8 cellular contexts compared by ENCODE assay signal in the genomic region with DNA sequence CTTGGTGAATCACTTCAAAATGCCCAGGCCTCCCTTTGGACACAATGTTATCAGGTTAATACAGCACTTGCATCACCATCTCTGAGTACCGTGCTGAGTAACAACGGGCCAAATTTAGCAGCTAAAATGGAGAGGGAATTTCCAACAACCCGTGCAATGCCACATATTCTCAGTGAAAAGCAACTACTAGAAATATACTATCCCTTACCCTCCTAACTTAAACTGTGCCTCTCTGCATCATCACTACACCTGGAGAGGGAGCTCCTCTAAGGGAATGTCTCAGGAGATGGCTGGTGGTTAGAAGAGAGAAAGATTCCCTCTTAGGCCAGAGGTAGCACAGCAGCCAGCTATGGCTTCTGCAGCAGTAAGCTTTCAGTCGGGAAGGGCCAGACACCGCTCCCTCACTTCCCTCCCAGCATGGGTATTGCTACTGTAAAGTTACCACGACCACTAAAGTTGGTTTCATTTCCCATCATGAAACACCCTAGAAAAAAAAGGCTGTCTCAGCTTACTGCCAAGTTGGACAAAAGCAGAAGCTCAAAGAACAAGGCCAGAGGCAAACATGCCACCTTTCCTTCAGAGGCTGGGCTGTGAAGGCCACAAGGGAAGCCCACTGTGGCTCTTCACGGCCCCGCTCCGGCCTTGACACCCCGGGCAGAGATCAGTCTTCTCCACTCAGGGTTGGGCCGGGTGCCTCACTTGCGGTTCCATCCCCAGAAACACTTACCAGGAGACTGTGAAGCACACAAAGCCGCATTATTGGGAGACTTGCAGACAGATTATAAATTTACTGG. TPM values are rescaled to one million over a fixed set of nuclear protein-coding genes. Genes with fewer than 3 reads are reported as not detected.
DNase-seq lines count a peak whose midpoint lies in the region; ATAC-seq and TF ChIP-seq lines count a peak whose summit lies in the region.

No MANE protein-coding gene starts in this region.

- no peaks in the 10 kb centered on the region for H3K27me3 Mint-ChIP-seq in T-helper 2 cell treated with Interferon-gamma antibody and Interleukin-4, amounts not matched to agents 5 μg/mL and 100 μg/mL, for 36 hours (ENCODE audit: low read depth)

- no peaks in the 10 kb centered on the region for H3K27me3 ChIP-seq in subcutaneous abdominal adipose tissue (ENCODE audit: control insufficient read depth in 5 of 5, insufficient read depth in 4 of 5, low read length in 5 of 5)

- H3K4me3 ChIP-seq in choroid plexus epithelial cell (ENCODE audit: low read depth, low read length) (peak overlapping the region; percentile 83), mesodermal cell (ENCODE audit: extremely low read depth, insufficient read depth, low read length, poor library complexity, severe bottlenecking) (peak overlapping the region; percentile 9), subcutaneous abdominal adipose tissue (ENCODE audit: low read depth in 1 of 5, low read length in 5 of 5) (peak overlapping the region; percentile 78 to 99 (median 81))

- H3K9ac ChIP-seq in subcutaneous abdominal adipose tissue (ENCODE audit: low read length in 5 of 5) = peak overlapping the region; percentile 52 to 83 (median 57)

- H3K36me3 Mint-ChIP-seq in T-helper 2 cell treated with Interferon-gamma antibody and Interleukin-4, amounts not matched to agents 5 μg/mL and 100 μg/mL, for 36 hours (ENCODE audit: low read depth) = peaks cover 14% of the 10 kb centered on the region

- H3K4me3 Mint-ChIP-seq in T-helper 2 cell treated with Interferon-gamma antibody and Interleukin-4, amounts not matched to agents 5 μg/mL and 100 μg/mL, for 36 hours = peak overlapping the region; percentile 96

- 88 to 89% methylated on average over 7 to 13 of the region's 13 CpGs for WGBS in mesodermal cell (ENCODE audit: insufficient coverage in 2 of 2), 2 experiments

- peak; percentile 43 for DNase-seq in ACHN
- peak; percentile 51 for DNase-seq in T-helper 2 cell treated with Interferon-gamma antibody and Interleukin-4, amounts not matched to agents 5 μg/mL and 100 μg/mL, for 36 hours (ENCODE audit: low spot score)
- peak; percentile 73 for DNase-seq in choroid plexus epithelial cell (ENCODE audit: low read depth)
- no peak for DNase-seq in OCI-M2 (lab: John Stamatoyannopoulos, UW; ENCODE audit: unreplicated experiment)

- H3K27ac Mint-ChIP-seq in T-helper 2 cell treated with Interferon-gamma antibody and Interleukin-4, amounts not matched to agents 5 μg/mL and 100 μg/mL, for 36 hours = peak overlapping the region; percentile 93

- H3K36me3 ChIP-seq in mesodermal cell (ENCODE audit: control insufficient read depth, insufficient read depth, low read length) (peaks cover 41% of the 10 kb centered on the region), subcutaneous abdominal adipose tissue (ENCODE audit: control insufficient read depth in 5 of 5, insufficient read depth in 5 of 5, low read length in 5 of 5) (peaks cover 0 to 4% (median 0%) of the 10 kb centered on the region in 5 donors)

- peaks cover 44% of the 10 kb centered on the region for H3K4me1 ChIP-seq in mesodermal cell (ENCODE audit: control insufficient read depth, insufficient read depth, low read length, poor library complexity, severe bottlenecking)
- H3K4me1 ChIP-seq in subcutaneous abdominal adipose tissue (ENCODE audit: control insufficient read depth in 5 of 5, insufficient read depth in 5 of 5, low read length in 5 of 5) = peaks cover 16 to 68% (median 58%) of the 10 kb centered on the region in 5 donors

- ATAC-seq in HG03175 (IDR thresholded peaks at IDR 0.05; ENCODE audit: unreplicated experiment) = peak; percentile 44

- H3K9me3 ChIP-seq in mesodermal cell (ENCODE audit: control insufficient read depth, low read length) = no peaks in the 10 kb centered on the region
- H3K9me3 ChIP-seq in subcutaneous abdominal adipose tissue (ENCODE audit: control insufficient read depth in 5 of 5, low read length in 5 of 5) = no peaks in the 10 kb centered on the region

- in situ Hi-C loops in ACHN (cut with HindIII; ENCODE audit: low pct_ligation_motif_present, low pct_unique_long_range_greater_than_20kb, low sequenced_read_pairs) = no loop called here

- H3K27ac ChIP-seq in mesodermal cell (ENCODE audit: low read depth, low read length, severe bottlenecking) (peak overlapping the region; percentile 8), subcutaneous abdominal adipose tissue (ENCODE audit: low read depth, low read length) (peak overlapping the region; percentile 96)

- no peaks in the 10 kb centered on the region for H3K9me3 Mint-ChIP-seq in T-helper 2 cell treated with Interferon-gamma antibody and Interleukin-4, amounts not matched to agents 5 μg/mL and 100 μg/mL, for 36 hours

- TF ChIP-seq CTCF in choroid plexus epithelial cell (conservative IDR thresholded peaks at IDR 0.05; ENCODE audit: low read depth, low read length) = no peak

- peaks cover 59% of the 10 kb centered on the region for H3K4me1 Mint-ChIP-seq in T-helper 2 cell treated with Interferon-gamma antibody and Interleukin-4, amounts not matched to agents 5 μg/mL and 100 μg/mL, for 36 hours (ENCODE audit: low read depth)

- TF ChIP-seq POLR2A in GM19193 (IDR thresholded peaks at IDR 0.05; ENCODE audit: extremely low read depth, insufficient read depth, insufficient read length) = peak; percentile 29

RNA-seq across cellular contexts. Expression of a gene that starts 3.9 kb away (rescaled TPM):
- polyA plus RNA-seq in mesodermal cell (2013, experiment 1 of 2) = 28.1 TPM
- polyA plus RNA-seq in mesodermal cell (2013, experiment 2 of 2) = 22.3 TPM

RNA-seq across cellular contexts. Expression of a gene that starts 50.6 kb away (rescaled TPM):
- polyA plus RNA-seq in mesodermal cell (2013, experiment 1 of 2) = 33.1 TPM
- polyA plus RNA-seq in mesodermal cell (2013, experiment 2 of 2) = 35.5 TPM

RNA-seq across cellular contexts. Expression of a gene that starts 50.7 kb away (rescaled TPM):
- polyA plus RNA-seq in mesodermal cell (2013, experiment 1 of 2) = 7.6 TPM
- polyA plus RNA-seq in mesodermal cell (2013, experiment 2 of 2) = 9.4 TPM

Comparison
In these comparisons a context has a peak if more than half of its experiments do, and no peak if none do; other contexts are left out.
1. H3K4me3 ChIP-seq: peak in every context shown above with its lines; median percentile 83 in choroid plexus epithelial cell; 81 in subcutaneous abdominal adipose tissue; 9 in mesodermal cell.